ENCODE assay signal across 2 cellular contexts in genomic region chr2:5537180-5537579, GRCh38.
TF ChIP-seq lines count a peak whose summit lies in the region.

No MANE protein-coding gene starts in this region.

TF ChIP-seq in A549, 52 proteins besides CTCF, POLR2A, EP300 and RAD21 (continued from another document):
- TF ChIP-seq REST (IDR thresholded peaks at IDR 0.05), result no peak

TF ChIP-seq in H1, 55 proteins besides CTCF, POLR2A, EP300 and RAD21 (continued from another document):
- no peak for TF ChIP-seq E2F6 (IDR thresholded peaks at IDR 0.05)
